1 cellular context compared by ENCODE assay signal in the genomic region with DNA sequence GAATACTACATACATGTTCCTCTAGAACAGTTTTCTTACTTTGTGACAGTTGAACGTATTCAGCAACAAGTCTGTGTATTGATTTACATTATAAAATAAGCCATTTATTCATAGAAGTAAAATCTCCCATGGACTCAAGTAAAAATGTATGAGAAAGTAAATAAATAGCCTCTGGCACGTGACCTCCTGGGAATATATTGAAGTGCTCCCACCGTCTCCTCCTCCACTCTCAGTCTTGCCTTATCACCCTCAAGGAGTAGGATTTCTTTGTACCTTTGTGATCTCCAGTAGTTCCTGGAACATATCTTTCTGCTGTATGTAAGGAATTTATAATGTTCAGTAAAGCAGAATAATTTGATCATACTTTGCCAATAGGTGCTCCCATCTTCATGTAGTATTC.
TF ChIP-seq lines count a peak whose summit lies in the region.

No MANE protein-coding gene starts in this region.

TF ChIP-seq in K562, 482 proteins besides CTCF, POLR2A, EP300 and RAD21 (continued from another document):
- TF ChIP-seq COPS2 (conservative IDR thresholded peaks at IDR 0.05) (no peak), ZNF23 (CRISPR knock-in tag; IDR thresholded peaks at IDR 0.05) (no peak), ZNF589 (CRISPR knock-in tag; IDR thresholded peaks at IDR 0.05; ENCODE audit: low read depth) (no peak), BACH1 (tag; IDR thresholded peaks at IDR 0.05) (no peak), SMARCA4 (IDR thresholded peaks at IDR 0.05) (no peak), EP400 (IDR thresholded peaks at IDR 0.05) (no peak), EGR1 (conservative IDR thresholded peaks at IDR 0.05) (no peak), RAD51 (IDR thresholded peaks at IDR 0.05; ENCODE audit: borderline replicate concordance, low read depth) (peak; percentile 73; the same call in 1 of the 2 replicates), BMI1 (IDR thresholded peaks at IDR 0.05; ENCODE audit: low read length) (no peak), ZNF232 (CRISPR knock-in tag; IDR thresholded peaks at IDR 0.05) (no peak), NFATC3 (IDR thresholded peaks at IDR 0.05) (no peak), FOS (IDR thresholded peaks at IDR 0.05; ENCODE audit: extremely low read depth, insufficient read length) (no peak), LEF1 (IDR thresholded peaks at IDR 0.05) (no peak), TOE1 (IDR thresholded peaks at IDR 0.05; ENCODE audit: borderline replicate concordance) (peak; percentile 26; the same call in 1 of the 2 replicates), TOE1 (CRISPR knock-in tag; IDR thresholded peaks at IDR 0.05; ENCODE audit: borderline replicate concordance, low read depth) (no peak), ZNF766 (CRISPR knock-in tag; conservative IDR thresholded peaks at IDR 0.05) (no peak), TAF15 (IDR thresholded peaks at IDR 0.05; ENCODE audit: low read depth, low read length) (no peak), POU5F1 (IDR thresholded peaks at IDR 0.05; ENCODE audit: borderline replicate concordance, low read depth, low read length, partially characterized antibody) (no peak), IRF2 (CRISPR knock-in tag; IDR thresholded peaks at IDR 0.05) (no peak), E2F3 (CRISPR knock-in tag; IDR thresholded peaks at IDR 0.05) (no peak), SRF (CRISPR knock-in tag; IDR thresholded peaks at IDR 0.05) (no peak), BHLHE40 (IDR thresholded peaks at IDR 0.05; ENCODE audit: low read length) (peak; percentile 67), CBX2 (IDR thresholded peaks at IDR 0.05; ENCODE audit: insufficient read depth, low read length, poor library complexity, severe bottlenecking) (no peak), ZNF263 (CRISPR knock-in tag; IDR thresholded peaks at IDR 0.05; ENCODE audit: borderline replicate concordance) (peak; percentile 91), JUN (IDR thresholded peaks at IDR 0.05; ENCODE audit: borderline replicate concordance, low read depth, low read length) (no peak), JUN (CRISPR knock-in tag; IDR thresholded peaks at IDR 0.05; ENCODE audit: borderline replicate concordance) (no peak), GATAD2A (IDR thresholded peaks at IDR 0.05) (no peak), NR2F6 (CRISPR knock-in tag; IDR thresholded peaks at IDR 0.05) (no peak)
- TF ChIP-seq, protein P1, sequence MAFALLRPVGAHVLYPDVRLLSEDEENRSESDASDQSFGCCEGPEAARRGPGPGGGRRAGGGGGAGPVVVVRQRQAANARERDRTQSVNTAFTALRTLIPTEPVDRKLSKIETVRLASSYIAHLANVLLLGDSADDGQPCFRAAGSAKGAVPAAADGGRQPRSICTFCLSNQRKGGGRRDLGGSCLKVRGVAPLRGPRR (CRISPR knock-in tag; IDR thresholded peaks at IDR 0.05) = no peak
- TF ChIP-seq, protein P2, sequence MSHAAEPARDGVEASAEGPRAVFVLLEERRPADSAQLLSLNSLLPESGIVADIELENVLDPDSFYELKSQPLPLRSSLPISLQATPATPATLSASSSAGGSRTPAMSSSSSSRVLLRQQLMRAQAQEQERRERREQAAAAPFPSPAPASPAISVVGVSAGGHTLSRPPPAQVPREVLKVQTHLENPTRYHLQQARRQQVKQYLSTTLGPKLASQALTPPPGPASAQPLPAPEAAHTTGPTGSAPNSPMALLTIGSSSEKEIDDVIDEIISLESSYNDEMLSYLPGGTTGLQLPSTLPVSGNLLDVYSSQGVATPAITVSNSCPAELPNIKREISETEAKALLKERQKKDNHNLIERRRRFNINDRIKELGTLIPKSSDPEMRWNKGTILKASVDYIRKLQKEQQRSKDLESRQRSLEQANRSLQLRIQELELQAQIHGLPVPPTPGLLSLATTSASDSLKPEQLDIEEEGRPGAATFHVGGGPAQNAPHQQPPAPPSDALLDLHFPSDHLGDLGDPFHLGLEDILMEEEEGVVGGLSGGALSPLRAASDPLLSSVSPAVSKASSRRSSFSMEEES (CRISPR knock-in tag; IDR thresholded peaks at IDR 0.05) = peak; percentile 44
- TF ChIP-seq, protein P3, sequence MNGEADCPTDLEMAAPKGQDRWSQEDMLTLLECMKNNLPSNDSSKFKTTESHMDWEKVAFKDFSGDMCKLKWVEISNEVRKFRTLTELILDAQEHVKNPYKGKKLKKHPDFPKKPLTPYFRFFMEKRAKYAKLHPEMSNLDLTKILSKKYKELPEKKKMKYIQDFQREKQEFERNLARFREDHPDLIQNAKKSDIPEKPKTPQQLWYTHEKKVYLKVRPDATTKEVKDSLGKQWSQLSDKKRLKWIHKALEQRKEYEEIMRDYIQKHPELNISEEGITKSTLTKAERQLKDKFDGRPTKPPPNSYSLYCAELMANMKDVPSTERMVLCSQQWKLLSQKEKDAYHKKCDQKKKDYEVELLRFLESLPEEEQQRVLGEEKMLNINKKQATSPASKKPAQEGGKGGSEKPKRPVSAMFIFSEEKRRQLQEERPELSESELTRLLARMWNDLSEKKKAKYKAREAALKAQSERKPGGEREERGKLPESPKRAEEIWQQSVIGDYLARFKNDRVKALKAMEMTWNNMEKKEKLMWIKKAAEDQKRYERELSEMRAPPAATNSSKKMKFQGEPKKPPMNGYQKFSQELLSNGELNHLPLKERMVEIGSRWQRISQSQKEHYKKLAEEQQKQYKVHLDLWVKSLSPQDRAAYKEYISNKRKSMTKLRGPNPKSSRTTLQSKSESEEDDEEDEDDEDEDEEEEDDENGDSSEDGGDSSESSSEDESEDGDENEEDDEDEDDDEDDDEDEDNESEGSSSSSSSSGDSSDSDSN (IDR thresholded peaks at IDR 0.05; ENCODE audit: borderline replicate concordance in 1 of 2, low read depth in 2 of 2, low read length in 2 of 2) = no peak
- TF ChIP-seq, protein P4, sequence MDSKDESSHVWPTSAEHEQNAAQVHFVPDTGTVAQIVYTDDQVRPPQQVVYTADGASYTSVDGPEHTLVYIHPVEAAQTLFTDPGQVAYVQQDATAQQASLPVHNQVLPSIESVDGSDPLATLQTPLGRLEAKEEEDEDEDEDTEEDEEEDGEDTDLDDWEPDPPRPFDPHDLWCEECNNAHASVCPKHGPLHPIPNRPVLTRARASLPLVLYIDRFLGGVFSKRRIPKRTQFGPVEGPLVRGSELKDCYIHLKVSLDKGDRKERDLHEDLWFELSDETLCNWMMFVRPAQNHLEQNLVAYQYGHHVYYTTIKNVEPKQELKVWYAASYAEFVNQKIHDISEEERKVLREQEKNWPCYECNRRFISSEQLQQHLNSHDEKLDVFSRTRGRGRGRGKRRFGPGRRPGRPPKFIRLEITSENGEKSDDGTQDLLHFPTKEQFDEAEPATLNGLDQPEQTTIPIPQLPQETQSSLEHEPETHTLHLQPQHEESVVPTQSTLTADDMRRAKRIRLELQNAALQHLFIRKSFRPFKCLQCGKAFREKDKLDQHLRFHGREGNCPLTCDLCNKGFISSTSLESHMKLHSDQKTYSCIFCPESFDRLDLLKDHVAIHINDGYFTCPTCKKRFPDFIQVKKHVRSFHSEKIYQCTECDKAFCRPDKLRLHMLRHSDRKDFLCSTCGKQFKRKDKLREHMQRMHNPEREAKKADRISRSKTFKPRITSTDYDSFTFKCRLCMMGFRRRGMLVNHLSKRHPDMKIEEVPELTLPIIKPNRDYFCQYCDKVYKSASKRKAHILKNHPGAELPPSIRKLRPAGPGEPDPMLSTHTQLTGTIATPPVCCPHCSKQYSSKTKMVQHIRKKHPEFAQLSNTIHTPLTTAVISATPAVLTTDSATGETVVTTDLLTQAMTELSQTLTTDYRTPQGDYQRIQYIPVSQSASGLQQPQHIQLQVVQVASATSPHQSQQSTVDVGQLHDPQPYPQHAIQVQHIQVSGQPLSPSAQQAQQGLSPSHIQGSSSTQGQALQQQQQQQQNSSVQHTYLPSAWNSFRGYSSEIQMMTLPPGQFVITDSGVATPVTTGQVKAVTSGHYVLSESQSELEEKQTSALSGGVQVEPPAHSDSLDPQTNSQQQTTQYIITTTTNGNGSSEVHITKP (IDR thresholded peaks at IDR 0.05; ENCODE audit: partially characterized antibody) = no peak
- TF ChIP-seq, protein P5, sequence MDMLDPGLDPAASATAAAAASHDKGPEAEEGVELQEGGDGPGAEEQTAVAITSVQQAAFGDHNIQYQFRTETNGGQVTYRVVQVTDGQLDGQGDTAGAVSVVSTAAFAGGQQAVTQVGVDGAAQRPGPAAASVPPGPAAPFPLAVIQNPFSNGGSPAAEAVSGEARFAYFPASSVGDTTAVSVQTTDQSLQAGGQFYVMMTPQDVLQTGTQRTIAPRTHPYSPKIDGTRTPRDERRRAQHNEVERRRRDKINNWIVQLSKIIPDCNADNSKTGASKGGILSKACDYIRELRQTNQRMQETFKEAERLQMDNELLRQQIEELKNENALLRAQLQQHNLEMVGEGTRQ (CRISPR knock-in tag; IDR thresholded peaks at IDR 0.05) = peak; percentile 51
- TF ChIP-seq, protein P6, sequence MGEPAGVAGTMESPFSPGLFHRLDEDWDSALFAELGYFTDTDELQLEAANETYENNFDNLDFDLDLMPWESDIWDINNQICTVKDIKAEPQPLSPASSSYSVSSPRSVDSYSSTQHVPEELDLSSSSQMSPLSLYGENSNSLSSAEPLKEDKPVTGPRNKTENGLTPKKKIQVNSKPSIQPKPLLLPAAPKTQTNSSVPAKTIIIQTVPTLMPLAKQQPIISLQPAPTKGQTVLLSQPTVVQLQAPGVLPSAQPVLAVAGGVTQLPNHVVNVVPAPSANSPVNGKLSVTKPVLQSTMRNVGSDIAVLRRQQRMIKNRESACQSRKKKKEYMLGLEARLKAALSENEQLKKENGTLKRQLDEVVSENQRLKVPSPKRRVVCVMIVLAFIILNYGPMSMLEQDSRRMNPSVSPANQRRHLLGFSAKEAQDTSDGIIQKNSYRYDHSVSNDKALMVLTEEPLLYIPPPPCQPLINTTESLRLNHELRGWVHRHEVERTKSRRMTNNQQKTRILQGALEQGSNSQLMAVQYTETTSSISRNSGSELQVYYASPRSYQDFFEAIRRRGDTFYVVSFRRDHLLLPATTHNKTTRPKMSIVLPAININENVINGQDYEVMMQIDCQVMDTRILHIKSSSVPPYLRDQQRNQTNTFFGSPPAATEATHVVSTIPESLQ (CRISPR knock-in tag; IDR thresholded peaks at IDR 0.05) = no peak
- TF ChIP-seq, protein P7, sequence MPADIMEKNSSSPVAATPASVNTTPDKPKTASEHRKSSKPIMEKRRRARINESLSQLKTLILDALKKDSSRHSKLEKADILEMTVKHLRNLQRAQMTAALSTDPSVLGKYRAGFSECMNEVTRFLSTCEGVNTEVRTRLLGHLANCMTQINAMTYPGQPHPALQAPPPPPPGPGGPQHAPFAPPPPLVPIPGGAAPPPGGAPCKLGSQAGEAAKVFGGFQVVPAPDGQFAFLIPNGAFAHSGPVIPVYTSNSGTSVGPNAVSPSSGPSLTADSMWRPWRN (IDR thresholded peaks at IDR 0.05; ENCODE audit: low read depth) = no peak
- TF ChIP-seq, protein P8, sequence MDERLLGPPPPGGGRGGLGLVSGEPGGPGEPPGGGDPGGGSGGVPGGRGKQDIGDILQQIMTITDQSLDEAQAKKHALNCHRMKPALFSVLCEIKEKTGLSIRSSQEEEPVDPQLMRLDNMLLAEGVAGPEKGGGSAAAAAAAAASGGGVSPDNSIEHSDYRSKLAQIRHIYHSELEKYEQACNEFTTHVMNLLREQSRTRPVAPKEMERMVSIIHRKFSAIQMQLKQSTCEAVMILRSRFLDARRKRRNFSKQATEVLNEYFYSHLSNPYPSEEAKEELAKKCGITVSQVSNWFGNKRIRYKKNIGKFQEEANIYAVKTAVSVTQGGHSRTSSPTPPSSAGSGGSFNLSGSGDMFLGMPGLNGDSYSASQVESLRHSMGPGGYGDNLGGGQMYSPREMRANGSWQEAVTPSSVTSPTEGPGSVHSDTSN (CRISPR knock-in tag; IDR thresholded peaks at IDR 0.05; ENCODE audit: low read depth) = no peak
- TF ChIP-seq, protein P8 (tag; conservative IDR thresholded peaks at IDR 0.05; ENCODE audit: low read depth) = no peak
